In genomic region chr3:122190525-122190924, GRCh38 we compare ENCODE assay signal across 8 cellular contexts. TPM values are rescaled to one million over a fixed set of nuclear protein-coding genes. Genes with fewer than 3 reads are reported as not detected.
"Had no signal": no experiment of that assay in that cellular context is flagged by ENCODE, and none has a peak within 500 bp of the region (broad histone marks: within the 10 kb centered on the region; RNA-seq: fewer than 3 reads in every experiment).

No MANE protein-coding gene starts in this region.

- DNase-seq: GDM1, GF-D8 had no signal

- FAIRE-seq: G401.6, GM12891, GM12892, GM18507, GM19239 had no signal

RNA-seq across cellular contexts. Expression of gene CASR, which starts 7.1 kb away (rescaled TPM):
- total RNA-seq: G401 had no signal
